ENCODE assay signal across 8 cellular contexts in the genomic region with DNA sequence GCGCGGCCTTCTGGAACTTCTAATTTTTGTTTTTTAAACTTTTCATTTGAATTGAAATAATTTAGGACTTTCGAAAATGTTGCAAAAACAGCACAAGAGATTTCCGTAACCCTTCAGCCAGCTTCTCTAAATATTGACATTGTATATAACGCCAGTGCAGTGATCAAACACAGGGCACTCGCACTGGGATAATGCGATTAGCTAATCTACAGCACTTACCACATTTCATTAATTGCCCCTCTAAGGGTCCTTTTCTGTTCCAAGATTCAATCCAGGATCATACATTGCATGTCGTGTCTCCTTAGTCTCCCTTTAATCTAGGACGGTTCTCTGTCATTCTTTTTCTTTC. TPM values are rescaled to one million over a fixed set of nuclear protein-coding genes. Genes with fewer than 3 reads are reported as not detected.
DNase-seq lines count a peak whose midpoint lies in the region; ATAC-seq and TF ChIP-seq lines count a peak whose summit lies in the region.

No MANE protein-coding gene starts in this region.

- H3K36me3 ChIP-seq in cardiac muscle cell = no peaks in the 10 kb centered on the region
- H3K36me3 ChIP-seq in adipocyte (ENCODE audit: control insufficient read depth, insufficient read depth, low read length, severe bottlenecking) = no peaks in the 10 kb centered on the region
- no peaks in the 10 kb centered on the region for H3K36me3 ChIP-seq in right lobe of liver
- H3K36me3 ChIP-seq in uterus = no peaks in the 10 kb centered on the region

- DNase-seq in cardiac muscle cell (ENCODE audit: low read depth in 1 of 2, low spot score in 1 of 2) (no peak), left ventricle myocardium superior (no peak), adipocyte (ENCODE audit: low read depth) (no peak), right lobe of liver (no peak), uterus (no peak), SKM-1 treated with dmso at 0.1 percent for 144 hours (lab: John Stamatoyannopoulos, UW; ENCODE audit: unreplicated experiment) (no peak), foreskin melanocyte (no peak), dedifferentiated amniotic fluid mesenchymal stem cell (ENCODE audit: extremely low spot score) (no peak)

- TF ChIP-seq POLR2A in right lobe of liver (IDR thresholded peaks at IDR 0.05) = no peak
- no peak for TF ChIP-seq POLR2A in uterus (IDR thresholded peaks at IDR 0.05)

- H3K9ac ChIP-seq in adipocyte (ENCODE audit: low read length) = peak overlapping the region; percentile 99

- H3K9me3 ChIP-seq in cardiac muscle cell (ENCODE audit: low read depth) = no peaks in the 10 kb centered on the region
- no peaks in the 10 kb centered on the region for H3K9me3 ChIP-seq in adipocyte (ENCODE audit: control insufficient read depth, low read length)
- no peaks in the 10 kb centered on the region for H3K9me3 ChIP-seq in right lobe of liver
- H3K9me3 ChIP-seq in uterus = no peaks in the 10 kb centered on the region

- H3K4me3 ChIP-seq in cardiac muscle cell (peak overlapping the region; percentile 29), adipocyte (ENCODE audit: low read length) (peak overlapping the region; percentile 96), right lobe of liver (peak overlapping the region; percentile 76 to 80 (median 80)), uterus (peak overlapping the region; percentile 68 to 73)

- no peak for ATAC-seq in left ventricle myocardium superior
- ATAC-seq in right lobe of liver = peak; percentile 47 to 61 (median 58)

- whole genome bisulfite sequencing in right lobe of liver (ENCODE audit: insufficient coverage, low coverage, low lambda C conversion rate, missing lambda C conversion rate) = 9% methylated on average over 9 of the region's 9 CpGs

- H3K27ac ChIP-seq in cardiac muscle cell (no peak overlapping the region), right lobe of liver (peak overlapping the region; percentile 84 to 97 (median 88)), uterus (peak overlapping the region; percentile 75 to 80)

- intact Hi-C loops in left ventricle myocardium superior (cut with micrococcal nuclease) (no loop called here), right lobe of liver (cut with DNase I) (no loop called here), uterus (cut with DNase I; ENCODE audit: low total_unique reads) (no loop called here)

- TF ChIP-seq CTCF in cardiac muscle cell (IDR thresholded peaks at IDR 0.05; ENCODE audit: low read depth, low read length) = no peak
- peak in 1 of 4 donors; percentile 2 for TF ChIP-seq CTCF in right lobe of liver (IDR thresholded peaks at IDR 0.05)
- TF ChIP-seq CTCF in uterus (IDR thresholded peaks at IDR 0.05) = no peak

- H3K4me1 ChIP-seq in cardiac muscle cell (ENCODE audit: low read depth) (no peaks in the 10 kb centered on the region), adipocyte (ENCODE audit: control insufficient read depth, insufficient read depth, low read length) (peaks cover 24% of the 10 kb centered on the region), right lobe of liver (peaks cover 0 to 50% (median 15%) of the 10 kb centered on the region in 4 donors), uterus (no peaks in the 10 kb centered on the region)

- H3K27me3 ChIP-seq in cardiac muscle cell (peaks cover 52% of the 10 kb centered on the region), adipocyte (replicated peaks; ENCODE audit: control insufficient read depth, insufficient read depth, low read length) (no peaks in the 10 kb centered on the region), right lobe of liver (no peaks in the 10 kb centered on the region), uterus (no peaks in the 10 kb centered on the region)

RNA-seq across cellular contexts. Expression of a gene that starts 0.3 kb away (rescaled TPM):
- total RNA-seq in cardiac muscle cell (0.07 and 0.42 TPM in 2 replicates), left ventricle myocardium superior (19.9 TPM), right lobe of liver (100 to 1,000 TPM; 114 to 163 (median 130) TPM), uterus (100 to 1,000 TPM in 1 of 4 donors, 10 to 100 TPM in 3; 31.8 to 103 (median 45.5) TPM)
- polyA plus RNA-seq in cardiac muscle cell = 0.65 and 1.3 TPM in 2 replicates

Comparison
In these comparisons a context has a peak if more than half of its experiments do, and no peak if none do; other contexts are left out.
1. RNA of a gene that starts 0.3 kb away (total RNA-seq): 114 to 163 TPM in right lobe of liver, 31.8 to 103 TPM in uterus and 19.9 TPM in left ventricle myocardium superior (single experiment); 0.07 to 0.42 TPM in cardiac muscle cell; every median in the first group is over 10 times any median in the second.
2. H3K4me3 ChIP-seq: peak in every context shown above with its lines; median percentile 96 in adipocyte; 80 in right lobe of liver; 70 in uterus; 29 in cardiac muscle cell.